29 cellular contexts compared by ENCODE assay signal in the genomic region with DNA sequence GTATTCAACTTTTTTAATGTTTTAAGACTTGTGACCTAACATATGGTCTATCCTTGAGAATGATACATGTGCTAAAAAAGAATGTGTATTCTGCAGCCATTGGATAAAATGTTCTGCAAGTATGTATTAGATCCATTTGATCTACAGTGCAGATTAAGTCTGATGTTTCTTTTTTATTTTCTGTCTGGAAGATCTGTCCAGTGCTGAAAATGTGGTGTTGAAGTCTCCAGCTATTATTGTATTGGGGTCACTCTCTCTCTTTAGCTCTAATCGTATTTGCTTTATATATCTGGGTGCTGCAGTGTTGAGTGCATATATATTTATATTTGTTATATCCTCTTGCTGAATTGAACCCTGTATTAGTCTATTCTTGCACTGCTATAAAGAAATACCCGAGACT.
"Had no signal": no experiment of that assay in that cellular context is flagged by ENCODE, and none has a peak within 500 bp of the region (broad histone marks: within the 10 kb centered on the region; RNA-seq: fewer than 3 reads in every experiment).

No MANE protein-coding gene starts in this region.

- DNase-seq: activated CD4-positive, alpha-beta T cell treated with anti-CD3 and anti-CD28 coated beads for 1 hour; activated CD4-positive, alpha-beta T cell treated with anti-CD3 and anti-CD28 coated beads for 4 hours; activated CD4-positive, alpha-beta T cell treated with anti-CD3 and anti-CD28 coated beads, Interleukin-2, amount 10 ng/mL, durations not matched to agents 7 days and 5 days; activated CD4-positive, alpha-beta T cell treated with anti-CD3 and anti-CD28 coated beads, Interleukin-2, amount 50 U/mL, for 48 hours; activated CD8-positive, alpha-beta memory T cell treated with anti-CD3 and anti-CD28 coated beads for 24 hours; activated CD8-positive, alpha-beta T cell treated with anti-CD3 and anti-CD28 coated beads for 36 hours; activated effector memory CD4-positive, alpha-beta T cell treated with Interleukin-2 at 50 U/mL for 16 hours; activated gamma-delta T cell treated with Interleukin-2 at 50 U/mL for 16 hours; activated naive CD4-positive, alpha-beta T cell treated with anti-CD3 and anti-CD28 coated beads, Interleukin-2, amount 50 U/mL, for 16 hours; activated naive CD4-positive, alpha-beta T cell treated with Interleukin-2 at 50 U/mL for 16 hours; activated T-cell treated with anti-CD3 and anti-CD28 coated beads, Interleukin-2, amount 50 U/mL, for 4 hours; adrenal gland; amygdala; aorta; central memory CD4-positive, alpha-beta T cell; cerebellar nuclear complex; colonic mucosa; effector CD8-positive, alpha-beta T cell; foreskin fibroblast; head of caudate nucleus; T-helper 2 cell had no signal

- H3K4me3 ChIP-seq: adrenal gland, breast epithelium, cardiac muscle cell, colonic mucosa had no signal

- H3K4me3 Mint-ChIP-seq: activated CD4-positive, alpha-beta T cell treated with anti-CD3 and anti-CD28 coated beads, Interleukin-2, amount 10 ng/mL, durations not matched to agents 7 days and 5 days; activated CD8-positive, alpha-beta T cell treated with anti-CD3 and anti-CD28 coated beads for 36 hours; activated naive CD8-positive, alpha-beta T cell; activated T-cell treated with anti-CD3 and anti-CD28 coated beads, Interleukin-2, amount 50 U/mL, for 4 hours; activated T-helper 17 cell treated with anti-CD3 and anti-CD28 coated beads, Interleukin-2, amount 50 U/mL, for 72 hours; brain; WTC11 had no signal

- H3K4me1 Mint-ChIP-seq: activated CD4-positive, alpha-beta T cell treated with anti-CD3 and anti-CD28 coated beads, Interleukin-2, amount 10 ng/mL, durations not matched to agents 7 days and 5 days; activated T-helper 17 cell treated with anti-CD3 and anti-CD28 coated beads, Interleukin-2, amount 50 U/mL, for 72 hours; brain; WTC11 had no signal

- H3K27ac ChIP-seq: adrenal gland, breast epithelium, cardiac muscle cell, colonic mucosa, VCaP had no signal

- H3K27me3 Mint-ChIP-seq: activated CD8-positive, alpha-beta T cell treated with anti-CD3 and anti-CD28 coated beads for 36 hours; activated naive CD8-positive, alpha-beta T cell; activated T-helper 17 cell treated with anti-CD3 and anti-CD28 coated beads, Interleukin-2, amount 50 U/mL, for 72 hours; brain had no signal

- FAIRE-seq: frontal cortex had no signal

- H3K4me1 ChIP-seq: adrenal gland, breast epithelium, colonic mucosa had no signal

- H3K27ac Mint-ChIP-seq: activated CD4-positive, alpha-beta T cell treated with anti-CD3 and anti-CD28 coated beads, Interleukin-2, amount 10 ng/mL, durations not matched to agents 7 days and 5 days; activated CD8-positive, alpha-beta T cell treated with anti-CD3 and anti-CD28 coated beads for 36 hours; activated naive CD8-positive, alpha-beta T cell; activated T-helper 17 cell treated with anti-CD3 and anti-CD28 coated beads, Interleukin-2, amount 50 U/mL, for 72 hours; brain; WTC11 had no signal

- H3K27me3 ChIP-seq: adrenal gland, breast epithelium, cardiac muscle cell, colonic mucosa had no signal

- H3K36me3 ChIP-seq: adrenal gland, breast epithelium, cardiac muscle cell, colonic mucosa had no signal
